Comparison of ENCODE assay signal across 9 cellular contexts in genomic region chr14:77319416-77319815, GRCh38. TPM values are rescaled to one million over a fixed set of nuclear protein-coding genes. Genes with fewer than 3 reads are reported as not detected.
DNase-seq lines count a peak whose midpoint lies in the region; ATAC-seq and TF ChIP-seq lines count a peak whose summit lies in the region.
"Had no signal": no experiment of that assay in that cellular context is flagged by ENCODE, and none has a peak within 500 bp of the region (broad histone marks: within the 10 kb centered on the region; RNA-seq: fewer than 3 reads in every experiment).

No MANE protein-coding gene starts in this region.

- H3K27me3 Mint-ChIP-seq in activated CD4-positive, alpha-beta memory T cell treated with anti-CD3 and anti-CD28 coated beads, Interleukin-2, amount 10 ng/mL, durations not matched to agents 7 days and 5 days, result no peaks in the 10 kb centered on the region

- peaks cover 25% of the 10 kb centered on the region for H3K4me1 Mint-ChIP-seq in activated CD4-positive, alpha-beta memory T cell treated with anti-CD3 and anti-CD28 coated beads, Interleukin-2, amount 10 ng/mL, durations not matched to agents 7 days and 5 days

- no peak for TF ChIP-seq CTCF in left ventricle myocardium inferior (IDR thresholded peaks at IDR 0.05; ENCODE audit: borderline replicate concordance)
- no peak for TF ChIP-seq CTCF in right atrium auricular region (IDR thresholded peaks at IDR 0.05)
- no peak for TF ChIP-seq CTCF in kidney epithelial cell (IDR thresholded peaks at IDR 0.05; ENCODE audit: insufficient read depth, low read length, poor library complexity, severe bottlenecking)
- no peak for TF ChIP-seq CTCF in upper lobe of right lung (IDR thresholded peaks at IDR 0.05)
- TF ChIP-seq CTCF in vagina (IDR thresholded peaks at IDR 0.05), result no peak

- H3K36me3 Mint-ChIP-seq in activated CD4-positive, alpha-beta memory T cell treated with anti-CD3 and anti-CD28 coated beads, Interleukin-2, amount 10 ng/mL, durations not matched to agents 7 days and 5 days (ENCODE audit: low read depth), result no peaks in the 10 kb centered on the region

- H3K4me1 ChIP-seq in left ventricle myocardium inferior (peaks cover 49% of the 10 kb centered on the region), right atrium auricular region (peaks cover 0 to 42% of the 10 kb centered on the region in 2 donors), upper lobe of right lung (peaks cover 15% of the 10 kb centered on the region), vagina (peaks cover 46% of the 10 kb centered on the region)

- H3K9me3 Mint-ChIP-seq in activated CD4-positive, alpha-beta memory T cell treated with anti-CD3 and anti-CD28 coated beads, Interleukin-2, amount 10 ng/mL, durations not matched to agents 7 days and 5 days, result no peaks in the 10 kb centered on the region

- H3K4me3 ChIP-seq in left ventricle myocardium inferior (peak overlapping the region; percentile 100), right atrium auricular region (no peak overlapping the region), kidney epithelial cell (ENCODE audit: low read depth, low read length) (peak overlapping the region; percentile 95), upper lobe of right lung (peak overlapping the region; percentile 100), vagina (peak overlapping the region in 1 of 2 donors; percentile 91)

- H3K9me3 ChIP-seq in left ventricle myocardium inferior (replicated peaks) (no peaks in the 10 kb centered on the region), right atrium auricular region (no peaks in the 10 kb centered on the region), upper lobe of right lung (no peaks in the 10 kb centered on the region), vagina (no peaks in the 10 kb centered on the region)

- DNase-seq in left ventricle myocardium inferior (no peak), right atrium auricular region (ENCODE audit: low spot score) (no peak), kidney epithelial cell (ENCODE audit: low read depth) (no peak), upper lobe of right lung (no peak), vagina (ENCODE audit: extremely low spot score in 2 of 2) (no peak)
- peak; percentile 14 for DNase-seq in activated CD4-positive, alpha-beta memory T cell treated with anti-CD3 and anti-CD28 coated beads, Interleukin-2, amount 10 ng/mL, durations not matched to agents 7 days and 5 days
- DNase-seq in stimulated activated CD4-positive, alpha-beta T cell treated with anti-CD3 and anti-CD28 coated beads, Interleukin-2, amount 100 ng/mL, for 48 hours, result no peak

- H3K27ac Mint-ChIP-seq in activated CD4-positive, alpha-beta memory T cell treated with anti-CD3 and anti-CD28 coated beads, Interleukin-2, amount 10 ng/mL, durations not matched to agents 7 days and 5 days, result no peak overlapping the region

- no peak overlapping the region for H3K27ac ChIP-seq in left ventricle myocardium inferior (replicated peaks)
- H3K27ac ChIP-seq in right atrium auricular region, result no peak overlapping the region
- H3K27ac ChIP-seq in upper lobe of right lung, result peak overlapping the region; percentile 99
- H3K27ac ChIP-seq in vagina, result no peak overlapping the region

- CTCF ChIA-PET in activated CD4-positive, alpha-beta memory T cell treated with anti-CD3 and anti-CD28 coated beads, Interleukin-2, amount 10 ng/mL, durations not matched to agents 7 days and 5 days (lab: Charles Lee), result interaction anchor here (1.2 to 3.3 kb wide), 3 partner anchors 17 to 167 kb away, joined by 3 to 28 read pairs (median 3); partner anchors contain the start of genes SAMD15 and TMED8

- no peak for TF ChIP-seq POLR2A in vagina (IDR thresholded peaks at IDR 0.05)

- H3K36me3 ChIP-seq in left ventricle myocardium inferior (no peaks in the 10 kb centered on the region), right atrium auricular region (no peaks in the 10 kb centered on the region), kidney epithelial cell (ENCODE audit: control insufficient read depth, insufficient read depth, low read length) (no peaks in the 10 kb centered on the region), upper lobe of right lung (no peaks in the 10 kb centered on the region), vagina (no peaks in the 10 kb centered on the region)

- POLR2A ChIA-PET in activated CD4-positive, alpha-beta memory T cell treated with anti-CD3 and anti-CD28 coated beads, Interleukin-2, amount 10 ng/mL, durations not matched to agents 7 days and 5 days (lab: Charles Lee), result interaction anchor here (4.4 kb wide), 1 partner anchor 57 kb away, joined by 39 read pairs; the partner anchor contains the start of genes SAMD15 and TMED8

- ATAC-seq in upper lobe of right lung (no peak), GM19023 (IDR thresholded peaks at IDR 0.05; ENCODE audit: unreplicated experiment) (no peak)

- intact Hi-C loops in left ventricle myocardium inferior (cut with micrococcal nuclease) (loop anchor here (10.0 kb wide), 1 partner anchor 445 kb away; no protein-coding TSS in a partner anchor), upper lobe of right lung (cut with DNase I) (no loop called here), vagina (cut with DNase I) (loop anchor here (10.0 kb wide), 1 partner anchor 445 kb away; no protein-coding TSS in a partner anchor)

- H3K27me3 ChIP-seq in left ventricle myocardium inferior (ENCODE audit: low read depth), result no peaks in the 10 kb centered on the region
- no peaks in the 10 kb centered on the region for H3K27me3 ChIP-seq in right atrium auricular region
- no peaks in the 10 kb centered on the region for H3K27me3 ChIP-seq in kidney epithelial cell (ENCODE audit: control insufficient read depth, insufficient read depth, low read length)
- no peaks in the 10 kb centered on the region for H3K27me3 ChIP-seq in upper lobe of right lung
- H3K27me3 ChIP-seq in vagina, result no peaks in the 10 kb centered on the region

- peak overlapping the region; percentile 12 for H3K4me3 Mint-ChIP-seq in activated CD4-positive, alpha-beta memory T cell treated with anti-CD3 and anti-CD28 coated beads, Interleukin-2, amount 10 ng/mL, durations not matched to agents 7 days and 5 days

RNA-seq across cellular contexts. Expression of gene POMT2, which starts 1.3 kb away (rescaled TPM):
- total RNA-seq in left ventricle myocardium inferior, result 13.4 TPM
- total RNA-seq in right atrium auricular region, result 10 to 100 TPM in 1 of 2 donors, 1 to 10 TPM in 1; 9.7 to 11.5 TPM
- total RNA-seq in activated CD4-positive, alpha-beta memory T cell treated with anti-CD3 and anti-CD28 coated beads, Interleukin-2, amount 10 ng/mL, durations not matched to agents 7 days and 5 days, result 10 to 100 TPM; 10.5 to 16.1 TPM
- 21.5 and 34.1 TPM in 2 replicates for total RNA-seq in kidney epithelial cell
- total RNA-seq in upper lobe of right lung, result 29.4 TPM
- total RNA-seq in vagina, result 33.1 TPM

RNA-seq across cellular contexts. Expression of gene GSTZ1, which starts 1.4 kb away (rescaled TPM):
- 14.7 TPM for total RNA-seq in left ventricle myocardium inferior
- 10 to 100 TPM in 1 of 2 donors, 1 to 10 TPM in 1; 5.5 to 10.7 TPM for total RNA-seq in right atrium auricular region
- total RNA-seq in activated CD4-positive, alpha-beta memory T cell treated with anti-CD3 and anti-CD28 coated beads, Interleukin-2, amount 10 ng/mL, durations not matched to agents 7 days and 5 days, result 10 to 100 TPM; 18.1 to 18.4 TPM
- total RNA-seq in kidney epithelial cell, result 37.2 and 48.0 TPM in 2 replicates
- 9.8 TPM for total RNA-seq in upper lobe of right lung
- total RNA-seq in vagina, result 26.3 TPM

RNA-seq across cellular contexts. Expression of gene NGB, which starts 48.4 kb away (rescaled TPM):
- total RNA-seq in left ventricle myocardium inferior (not detected), right atrium auricular region (not detected), kidney epithelial cell (not detected in 2 replicates), upper lobe of right lung (not detected), vagina (1.7 TPM)
- total RNA-seq in activated CD4-positive, alpha-beta memory T cell treated with anti-CD3 and anti-CD28 coated beads, Interleukin-2, amount 10 ng/mL, durations not matched to agents 7 days and 5 days, result not detected
- total RNA-seq: myocyte had no signal

RNA-seq across cellular contexts. Expression of gene TMED8, which starts 57.5 kb away (rescaled TPM):
- 5.4 TPM for total RNA-seq in left ventricle myocardium inferior
- 1 to 10 TPM; 6.6 to 7.5 TPM for total RNA-seq in right atrium auricular region
- 10 to 100 TPM; 21.2 to 22.2 TPM for total RNA-seq in activated CD4-positive, alpha-beta memory T cell treated with anti-CD3 and anti-CD28 coated beads, Interleukin-2, amount 10 ng/mL, durations not matched to agents 7 days and 5 days
- 9.7 and 10.9 TPM in 2 replicates for total RNA-seq in kidney epithelial cell
- 11.3 TPM for total RNA-seq in upper lobe of right lung
- total RNA-seq in vagina, result 8.6 TPM

RNA-seq across cellular contexts. Expression of gene SAMD15, which starts 57.8 kb away (rescaled TPM):
- total RNA-seq in left ventricle myocardium inferior (0.08 TPM), right atrium auricular region (under 1 TPM; 0.26 to 0.39 TPM), kidney epithelial cell (1.9 and 15.5 TPM in 2 replicates), upper lobe of right lung (0.41 TPM), vagina (not detected)
- under 1 TPM in 1 of 2 experiments, not detected in 1; 0.25 TPM for total RNA-seq in activated CD4-positive, alpha-beta memory T cell treated with anti-CD3 and anti-CD28 coated beads, Interleukin-2, amount 10 ng/mL, durations not matched to agents 7 days and 5 days

Comparison
In these comparisons a context has a peak if more than half of its experiments do, and no peak if none do; other contexts are left out.
1. H3K4me3 ChIP-seq: peak in left ventricle myocardium inferior (single experiment), kidney epithelial cell (single experiment) and upper lobe of right lung (single experiment); none in right atrium auricular region (0 of 2).